ENCODE assay signal across 8 cellular contexts in the genomic region with DNA sequence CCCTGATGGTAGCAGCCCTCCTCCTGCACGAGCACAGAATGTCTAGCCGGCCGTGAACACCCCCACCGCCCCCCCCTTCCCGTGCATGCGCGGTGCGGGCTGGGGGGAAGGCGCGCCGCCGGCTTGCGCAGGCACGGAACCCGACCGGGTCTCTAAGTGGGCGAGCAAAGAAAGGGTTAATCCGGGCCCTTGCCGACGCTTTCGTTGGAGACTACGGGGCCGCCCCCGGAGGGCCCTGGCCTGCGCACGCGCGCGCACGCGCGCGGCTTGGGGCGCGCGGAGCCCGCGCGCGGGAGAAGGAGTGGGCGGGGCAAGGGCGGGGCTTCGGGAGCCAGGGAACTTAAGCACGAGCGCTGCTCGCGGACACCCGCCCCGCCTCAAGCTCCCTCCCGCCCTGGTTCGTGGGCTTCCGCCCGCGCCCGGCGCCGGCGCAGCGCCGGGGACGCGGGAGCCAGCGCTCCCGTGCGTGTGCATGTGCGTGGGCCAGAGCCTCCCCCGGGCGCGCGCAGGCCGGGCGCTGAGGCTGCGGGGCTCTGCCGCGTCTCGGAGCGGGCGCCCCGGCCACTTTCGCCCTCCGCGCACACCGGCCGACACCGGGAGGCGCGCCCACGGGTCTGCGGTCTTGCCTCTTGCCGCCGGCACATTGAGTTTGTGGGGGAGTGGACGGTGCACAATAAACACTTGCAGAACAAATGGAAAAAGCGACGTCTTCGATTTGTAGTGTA. TPM values are rescaled to one million over a fixed set of nuclear protein-coding genes. Genes with fewer than 3 reads are reported as not detected.
DNase-seq lines count a peak whose midpoint lies in the region; TF ChIP-seq lines count a peak whose summit lies in the region.

No MANE protein-coding gene starts in this region.

- peak overlapping the region; percentile 91 for H3K4me3 Mint-ChIP-seq in nephron progenitor cell
- H3K4me3 Mint-ChIP-seq in stimulated activated naive CD8-positive, alpha-beta T cell treated with anti-CD3 and anti-CD28 coated beads, Interleukin-15, Interleukin-2, amounts not matched to agents 100 ng/mL and 50 ng/mL, for 24 hours = peak overlapping the region; percentile 91

- no peaks in the 10 kb centered on the region for H3K9me3 Mint-ChIP-seq in nephron progenitor cell
- no peaks in the 10 kb centered on the region for H3K9me3 Mint-ChIP-seq in stimulated activated naive CD8-positive, alpha-beta T cell treated with anti-CD3 and anti-CD28 coated beads, Interleukin-15, Interleukin-2, amounts not matched to agents 100 ng/mL and 50 ng/mL, for 24 hours

- peak; percentile 96 for DNase-seq in EH (ENCODE audit: low read depth)
- peak; percentile 69 for DNase-seq in GOT3 (lab: John Stamatoyannopoulos, UW)
- peak; percentile 93 for DNase-seq in LHCN-M2 (ENCODE audit: low read depth)
- peak; percentile 92 for DNase-seq in RPMI7951 (ENCODE audit: low read depth)
- peak; percentile 97 for DNase-seq in activated effector memory CD4-positive, alpha-beta T cell treated with Interleukin-2 at 50 U/mL for 16 hours
- DNase-seq in fibroblast of the conjunctiva (ENCODE audit: low read depth) = peak; percentile 90
- peak; percentile 96 for DNase-seq in nephron progenitor cell

- TF ChIP-seq CTCF in nephron progenitor cell (IDR thresholded peaks at IDR 0.05) = no peak

- peaks cover 35% of the 10 kb centered on the region for H3K4me1 Mint-ChIP-seq in nephron progenitor cell
- H3K4me1 Mint-ChIP-seq in stimulated activated naive CD8-positive, alpha-beta T cell treated with anti-CD3 and anti-CD28 coated beads, Interleukin-15, Interleukin-2, amounts not matched to agents 100 ng/mL and 50 ng/mL, for 24 hours (ENCODE audit: low read depth) = peaks cover 43% of the 10 kb centered on the region

- peaks cover 12% of the 10 kb centered on the region for H3K27me3 Mint-ChIP-seq in nephron progenitor cell (ENCODE audit: low read depth, poor library complexity)
- peaks cover 4% of the 10 kb centered on the region for H3K27me3 Mint-ChIP-seq in stimulated activated naive CD8-positive, alpha-beta T cell treated with anti-CD3 and anti-CD28 coated beads, Interleukin-15, Interleukin-2, amounts not matched to agents 100 ng/mL and 50 ng/mL, for 24 hours

- H3K36me3 Mint-ChIP-seq in nephron progenitor cell (ENCODE audit: low read depth) = peaks cover 18% of the 10 kb centered on the region
- H3K36me3 Mint-ChIP-seq in stimulated activated naive CD8-positive, alpha-beta T cell treated with anti-CD3 and anti-CD28 coated beads, Interleukin-15, Interleukin-2, amounts not matched to agents 100 ng/mL and 50 ng/mL, for 24 hours (ENCODE audit: low read depth) = peaks cover 18% of the 10 kb centered on the region

- H3K27ac Mint-ChIP-seq in nephron progenitor cell = peak overlapping the region; percentile 96
- H3K27ac Mint-ChIP-seq in stimulated activated naive CD8-positive, alpha-beta T cell treated with anti-CD3 and anti-CD28 coated beads, Interleukin-15, Interleukin-2, amounts not matched to agents 100 ng/mL and 50 ng/mL, for 24 hours = peak overlapping the region; percentile 96

RNA-seq across cellular contexts. Expression of a gene that starts 0.6 kb away (rescaled TPM):
- total RNA-seq in LHCN-M2 (2014; rRNA removed) = 11.7 and 12.2 TPM in 2 replicates
- polyA plus RNA-seq in LHCN-M2 (2012) = 4.1 TPM
- total RNA-seq in RPMI7951 (2014; rRNA removed; shearing (Covaris generic)) = 9.7 and 12.4 TPM in 2 replicates

Comparison
In these comparisons a context has a peak if more than half of its experiments do, and no peak if none do; other contexts are left out.
1. Peak in every context shown above with its lines: DNase-seq.